Comparison of ENCODE assay signal across 23 cellular contexts in genomic region chr15:54850101-54850500, GRCh38.
"Had no signal": no experiment of that assay in that cellular context is flagged by ENCODE, and none has a peak within 500 bp of the region (broad histone marks: within the 10 kb centered on the region; RNA-seq: fewer than 3 reads in every experiment).

No MANE protein-coding gene starts in this region.

- H3K9me3 ChIP-seq: colonic mucosa, esophagus muscularis mucosa, esophagus squamous epithelium, gastrocnemius medialis had no signal

- H3K27ac ChIP-seq: colonic mucosa, coronary artery, dorsolateral prefrontal cortex, epithelial cell of prostate, esophagus muscularis mucosa, esophagus squamous epithelium, foreskin keratinocyte, gastrocnemius medialis, gastroesophageal sphincter, heart left ventricle had no signal

- H3K36me3 ChIP-seq: colonic mucosa, esophagus muscularis mucosa, esophagus squamous epithelium, gastrocnemius medialis, gastroesophageal sphincter, heart left ventricle had no signal

- H3K27me3 ChIP-seq: colonic mucosa, dorsolateral prefrontal cortex, esophagus muscularis mucosa, esophagus squamous epithelium, foreskin keratinocyte, gastrocnemius medialis, gastroesophageal sphincter, heart left ventricle had no signal

- H3K4me3 ChIP-seq: colonic mucosa, coronary artery, dorsolateral prefrontal cortex, esophagus muscularis mucosa, esophagus squamous epithelium, gastrocnemius medialis, gastroesophageal sphincter, heart left ventricle had no signal

- H3K4me1 ChIP-seq: colonic mucosa, esophagus muscularis mucosa, esophagus squamous epithelium, foreskin keratinocyte, gastrocnemius medialis, gastroesophageal sphincter, heart left ventricle had no signal

- ATAC-seq: effector memory CD8-positive, alpha-beta T cell; esophagus mucosa; foreskin keratinocyte; gastrocnemius medialis; gastroesophageal sphincter; heart left ventricle had no signal

- DNase-seq: colonic mucosa; cortex of kidney; dermis blood vessel endothelial cell; dorsolateral prefrontal cortex; effector CD4-positive, alpha-beta T cell; effector CD8-positive, alpha-beta T cell; effector memory CD4-positive, alpha-beta T cell; effector memory CD8-positive, alpha-beta T cell; endodermal cell; erythroblast; esophagus squamous epithelium; foreskin fibroblast; foreskin keratinocyte; foreskin melanocyte; gastrocnemius medialis; glutamatergic neuron; head of caudate nucleus; heart left ventricle had no signal
